In genomic region chr4:101078950-101079349, GRCh38 we compare ENCODE assay signal across 8 cellular contexts.
"Had no signal": no experiment of that assay in that cellular context is flagged by ENCODE, and none has a peak within 500 bp of the region (broad histone marks: within the 10 kb centered on the region; RNA-seq: fewer than 3 reads in every experiment).

No MANE protein-coding gene starts in this region.

- H3K4me1 Mint-ChIP-seq: GM23338 had no signal

- DNase-seq: H9, HCEC 1CT, HFFc6, IMR-90, KG1 had no signal

- H3K4me3 ChIP-seq: GM23338, K562 had no signal

- ATAC-seq: GM23338, K562 had no signal

- H3K27ac ChIP-seq: HL-60 had no signal

- H3K9me3 Mint-ChIP-seq: GM23338, H9, HFFc6 had no signal

- H3K27ac Mint-ChIP-seq: GM23338, H9, HFFc6 had no signal

- H3K4me3 Mint-ChIP-seq: GM23338, H9, HFFc6 had no signal
